Comparison of ENCODE assay signal across 1 cellular context in genomic region chr12:41011939-41012338, GRCh38.
TF ChIP-seq lines count a peak whose summit lies in the region.

No MANE protein-coding gene starts in this region.

TF ChIP-seq in IMR-90, 13 proteins besides CTCF, POLR2A, EP300 and RAD21:
- TF ChIP-seq SMC3 (IDR thresholded peaks at IDR 0.05; ENCODE audit: low read depth, low read length), result no peak
- TF ChIP-seq USF2 (IDR thresholded peaks at IDR 0.05; ENCODE audit: low read depth, low read length), result no peak
- no peak for TF ChIP-seq FOS (IDR thresholded peaks at IDR 0.05; ENCODE audit: low read depth, low read length)
- TF ChIP-seq ELK1 (IDR thresholded peaks at IDR 0.05; ENCODE audit: borderline replicate concordance, low read depth, low read length), result no peak
- TF ChIP-seq CHD1 (IDR thresholded peaks at IDR 0.05; ENCODE audit: low read depth, low read length), result no peak
- TF ChIP-seq BHLHE40 (IDR thresholded peaks at IDR 0.05; ENCODE audit: low read depth, low read length), result no peak
- TF ChIP-seq MXI1 (IDR thresholded peaks at IDR 0.05; ENCODE audit: borderline replicate concordance, low read depth, low read length), result no peak
- TF ChIP-seq MAZ (IDR thresholded peaks at IDR 0.05; ENCODE audit: borderline replicate concordance, low read depth, low read length), result no peak
- TF ChIP-seq RFX5 (IDR thresholded peaks at IDR 0.05; ENCODE audit: low read depth, low read length), result no peak
- TF ChIP-seq CEBPB (IDR thresholded peaks at IDR 0.05; ENCODE audit: low read depth, low read length), result no peak
- TF ChIP-seq MAFK (IDR thresholded peaks at IDR 0.05; ENCODE audit: low read depth, low read length), result no peak
- TF ChIP-seq RCOR1 (IDR thresholded peaks at IDR 0.05; ENCODE audit: insufficient replicate concordance, low read length), result no peak
- TF ChIP-seq NFE2L2 (IDR thresholded peaks at IDR 0.05; ENCODE audit: low read depth, low read length), result no peak
